ENCODE assay signal across 17 cellular contexts in genomic region chr10:46298346-46299266, GRCh38. TPM values are rescaled to one million over a fixed set of nuclear protein-coding genes. Genes with fewer than 3 reads are reported as not detected.
DNase-seq lines count a peak whose midpoint lies in the region; ATAC-seq, FAIRE-seq and TF ChIP-seq lines count a peak whose summit lies in the region.
"Had no signal": no experiment of that assay in that cellular context is flagged by ENCODE, and none has a peak within 500 bp of the region (broad histone marks: within the 10 kb centered on the region; RNA-seq: fewer than 3 reads in every experiment).

No MANE protein-coding gene starts in this region.

- 42% methylated on average over 8 of the region's 8 CpGs for WGBS in thymus

- H3K4me3 ChIP-seq in thymus (ENCODE audit: low read length) (no peak overlapping the region), kidney (ENCODE audit: low read length in 2 of 2) (no peak overlapping the region)
- H3K4me3 ChIP-seq: psoas muscle, uterus had no signal

- peaks cover 6% of the 10 kb centered on the region for H3K4me1 Mint-ChIP-seq in central memory CD8-positive, alpha-beta T cell

- H3K36me3 Mint-ChIP-seq in activated naive CD4-positive, alpha-beta T cell treated with anti-CD3 and anti-CD28 coated beads, Interleukin-2, amount 50 U/mL, for 72 hours = no peaks in the 10 kb centered on the region
- H3K36me3 Mint-ChIP-seq in central memory CD8-positive, alpha-beta T cell (ENCODE audit: insufficient read depth) = no peaks in the 10 kb centered on the region

- H3K9ac ChIP-seq in kidney (ENCODE audit: low read length in 2 of 2) = no peak overlapping the region

- H3K36me3 ChIP-seq in thymus (ENCODE audit: control insufficient read depth, insufficient read depth) = no peaks in the 10 kb centered on the region
- H3K36me3 ChIP-seq in kidney (ENCODE audit: control insufficient read depth in 1 of 2, insufficient read depth in 2 of 2, low read length in 2 of 2) = no peaks in the 10 kb centered on the region
- H3K36me3 ChIP-seq: uterus had no signal

- H3K9me3 ChIP-seq in thymus (ENCODE audit: control insufficient read depth) (no peaks in the 10 kb centered on the region), kidney (ENCODE audit: control insufficient read depth in 1 of 2, low read length in 2 of 2) (no peaks in the 10 kb centered on the region)
- H3K9me3 ChIP-seq: psoas muscle, uterus had no signal

- no peak for ATAC-seq in activated naive CD4-positive, alpha-beta T cell treated with anti-CD3 and anti-CD28 coated beads, Interleukin-2, amount 50 U/mL, for 72 hours
- ATAC-seq in central memory CD8-positive, alpha-beta T cell (replicated peaks; ENCODE audit: extremely low read depth, poor library complexity, severe bottlenecking) = peak; percentile 24
- ATAC-seq in GM19328 (IDR thresholded peaks at IDR 0.05; ENCODE audit: unreplicated experiment) = no peak

- TF ChIP-seq CTCF in kidney (IDR thresholded peaks at IDR 0.05; ENCODE audit: borderline replicate concordance, extremely low read depth, insufficient read depth) = no peak

- H3K27ac ChIP-seq in thymus (ENCODE audit: low read depth) = peak overlapping the region; percentile 20
- H3K27ac ChIP-seq in kidney (ENCODE audit: low read depth in 2 of 2, low read length in 2 of 2) = no peak overlapping the region
- H3K27ac ChIP-seq: psoas muscle, uterus had no signal

- no peaks in the 10 kb centered on the region for H3K27me3 ChIP-seq in thymus (ENCODE audit: control insufficient read depth, insufficient read depth)
- H3K27me3 ChIP-seq: uterus had no signal

- H3K4me1 ChIP-seq in thymus (ENCODE audit: control insufficient read depth, insufficient read depth, low read length) (peaks cover 39% of the 10 kb centered on the region), kidney (ENCODE audit: control insufficient read depth in 1 of 2, insufficient read depth in 1 of 2, low read depth in 1 of 2, low read length in 2 of 2) (no peaks in the 10 kb centered on the region)
- H3K4me1 ChIP-seq: psoas muscle, uterus had no signal

- H3K27me3 Mint-ChIP-seq in central memory CD8-positive, alpha-beta T cell = no peaks in the 10 kb centered on the region

- peak overlapping the region; percentile 10 to 90 for H3K27ac Mint-ChIP-seq in activated naive CD4-positive, alpha-beta T cell treated with anti-CD3 and anti-CD28 coated beads, Interleukin-2, amount 50 U/mL, for 72 hours
- H3K27ac Mint-ChIP-seq in central memory CD8-positive, alpha-beta T cell (ENCODE audit: low read depth) = no peak overlapping the region

- intact Hi-C loops in kidney (cut with DNase I) = no loop called here

- no peak for FAIRE-seq in kidney (lab: Jason Lieb, UNC)
- FAIRE-seq: GM19239 had no signal

- DNase-seq in activated naive CD4-positive, alpha-beta T cell treated with anti-CD3 and anti-CD28 coated beads, Interleukin-2, amount 50 U/mL, for 72 hours (ENCODE audit: low spot score in 2 of 2) = no peak
- no peak for DNase-seq in activated naive CD4-positive, alpha-beta T cell treated with anti-CD3 and anti-CD28 coated beads, Interleukin-2, amount 50 U/mL, for 16 hours
- DNase-seq in NOMO-1 treated with dmso at 0.1 percent for 144 hours (lab: John Stamatoyannopoulos, UW; ENCODE audit: unreplicated experiment) (peak; percentile 43), kidney (no peak), OCI-M1 (lab: John Stamatoyannopoulos, UW) (no peak)
- DNase-seq in central memory CD8-positive, alpha-beta T cell (ENCODE audit: low spot score in 2 of 2) = no peak
- DNase-seq: foreskin fibroblast, NCI-H2227 treated with DMSO at 0.1 percent for 48 hours, psoas muscle, uterus had no signal

- H3K4me3 Mint-ChIP-seq in central memory CD8-positive, alpha-beta T cell = no peak overlapping the region

- H3K9me3 Mint-ChIP-seq in activated naive CD4-positive, alpha-beta T cell treated with anti-CD3 and anti-CD28 coated beads, Interleukin-2, amount 50 U/mL, for 72 hours = no peaks in the 10 kb centered on the region
- H3K9me3 Mint-ChIP-seq in central memory CD8-positive, alpha-beta T cell = no peaks in the 10 kb centered on the region

RNA-seq across cellular contexts. Expression of gene ANTXRL, which starts 11.8 kb away (rescaled TPM):
- total RNA-seq in activated naive CD4-positive, alpha-beta T cell treated with anti-CD3 and anti-CD28 coated beads, Interleukin-2, amount 50 U/mL, for 72 hours = not detected
- 0.39 TPM for polyA plus RNA-seq in thymus
- total RNA-seq in kidney = 0.16 TPM
- not detected for polyA plus RNA-seq in kidney (ENCODE audit: insufficient read depth, low read depth, low replicate concordance)
- total RNA-seq: Daoy, H4, M059J, mononuclear cell, psoas muscle had no signal
